16 cellular contexts compared by ENCODE assay signal in genomic region chr6:130000526-130001228, GRCh38. TPM values are rescaled to one million over a fixed set of nuclear protein-coding genes. Genes with fewer than 3 reads are reported as not detected.
DNase-seq lines count a peak whose midpoint lies in the region; ATAC-seq, FAIRE-seq and TF ChIP-seq lines count a peak whose summit lies in the region.
"Had no signal": no experiment of that assay in that cellular context is flagged by ENCODE, and none has a peak within 500 bp of the region (broad histone marks: within the 10 kb centered on the region; RNA-seq: fewer than 3 reads in every experiment).

No MANE protein-coding gene starts in this region.

- H3K27me3 ChIP-seq in GM23338 (ENCODE audit: insufficient read depth) = no peaks in the 10 kb centered on the region
- H3K27me3 ChIP-seq in endothelial cell of umbilical vein (ENCODE audit: control insufficient read depth in 2 of 2, insufficient read depth in 2 of 2, low read length in 2 of 2) = no peaks in the 10 kb centered on the region
- no peaks in the 10 kb centered on the region for H3K27me3 ChIP-seq in mesendoderm (ENCODE audit: insufficient read depth, low read length, poor library complexity)
- H3K27me3 ChIP-seq: BLaER1 treated with 17β-estradiol and CSF1 and Interleukin-3, amounts not matched to agents 10 nM and 100 nM had no signal

- dilution Hi-C loops in endothelial cell of umbilical vein (cut with MboI; ENCODE audit: extremely low pct_ligation_motif_present, low sequenced_read_pairs) = no loop called here

- no CpG with 5 or more reads among the region's 4 CpGs for WGBS in mesendoderm (ENCODE audit: extremely low coverage, insufficient coverage, low lambda C conversion rate)

- no peak overlapping the region for H3K27ac ChIP-seq in GM23338 (ENCODE audit: low read depth)
- peak overlapping the region; percentile 27 for H3K27ac ChIP-seq in endothelial cell of umbilical vein (ENCODE audit: insufficient read depth, low read depth, low read length)
- H3K27ac ChIP-seq in RWPE1 = no peak overlapping the region
- no peak overlapping the region for H3K27ac ChIP-seq in mesendoderm (ENCODE audit: low read depth, low read length)
- H3K27ac ChIP-seq: BLaER1 treated with 17β-estradiol and CSF1 and Interleukin-3, amounts not matched to agents 10 nM and 100 nM; GM23248 had no signal

- no peak for FAIRE-seq in endothelial cell of umbilical vein (lab: Jason Lieb, UNC)
- FAIRE-seq: GM12878, GM18507, HepG2 had no signal

- no peak overlapping the region for H2BK15ac ChIP-seq in mesendoderm (replicated peaks; ENCODE audit: low read depth)

- no peak for DNase-seq in GM23338 (ENCODE audit: low spot score)
- peak; percentile 24 for DNase-seq in M059J (ENCODE audit: low read depth)
- peak; percentile 21 for DNase-seq in endothelial cell of umbilical vein (ENCODE audit: low read depth, low spot score)
- no peak for DNase-seq in RWPE1 (ENCODE audit: low spot score)
- no peak for DNase-seq in activated gamma-delta T cell (lab: John Stamatoyannopoulos, UW)
- DNase-seq in mesendoderm = no peak
- DNase-seq: Calu3; CD4-positive, CD25-positive, alpha-beta regulatory T cell; DMS 273 treated with DMSO at 0.1 percent for 48 hours; GM23248; H7 had no signal

- no peaks in the 10 kb centered on the region for H3F3A ChIP-seq in GM23338 (replicated peaks; ENCODE audit: low read depth)

- H3K4me3 Mint-ChIP-seq in GM23338 = no peak overlapping the region
- H3K4me3 Mint-ChIP-seq: CD4-positive, CD25-positive, alpha-beta regulatory T cell had no signal

- H3K4me2 ChIP-seq in GM23338 (0 out of 2 replicates have a peak overlapping the region, but pooled peaks have one; percentile 15), endothelial cell of umbilical vein (ENCODE audit: insufficient read depth, low read length) (peak overlapping the region; percentile 60), mesendoderm (ENCODE audit: low read length) (no peak overlapping the region)
- H3K4me2 ChIP-seq: BLaER1 treated with 17β-estradiol and CSF1 and Interleukin-3, amounts not matched to agents 10 nM and 100 nM had no signal

- no peak overlapping the region for H3K23ac ChIP-seq in mesendoderm (ENCODE audit: low read length)

- H3K4me1 ChIP-seq in GM23338 (ENCODE audit: insufficient read depth) (peaks cover 8% of the 10 kb centered on the region; the same call in 1 of the 2 replicates), endothelial cell of umbilical vein (ENCODE audit: control insufficient read depth, extremely low read depth, insufficient read depth, low read length) (peaks cover 13% of the 10 kb centered on the region), mesendoderm (ENCODE audit: control insufficient read depth, low read depth, low read length) (no peaks in the 10 kb centered on the region)
- H3K4me1 ChIP-seq: BLaER1 treated with 17β-estradiol and CSF1 and Interleukin-3, amounts not matched to agents 10 nM and 100 nM had no signal

- H3K4me1 Mint-ChIP-seq in GM23338 = peaks cover 9% of the 10 kb centered on the region
- H3K4me1 Mint-ChIP-seq: CD4-positive, CD25-positive, alpha-beta regulatory T cell had no signal

- no peaks in the 10 kb centered on the region for H3K9me1 ChIP-seq in endothelial cell of umbilical vein (replicated peaks; ENCODE audit: control insufficient read depth, extremely low read depth, insufficient read depth, low read length)

- H2BK120ac ChIP-seq in mesendoderm (ENCODE audit: low read depth, low read length) = no peak overlapping the region

- no peak overlapping the region for H3K4ac ChIP-seq in mesendoderm (ENCODE audit: low read depth, low read length)

- H3K79me2 ChIP-seq in GM23338 (replicated peaks; ENCODE audit: insufficient read depth) (no peaks in the 10 kb centered on the region), endothelial cell of umbilical vein (ENCODE audit: control insufficient read depth, insufficient read depth, low read length) (no peaks in the 10 kb centered on the region), mesendoderm (ENCODE audit: control insufficient read depth, insufficient read depth, low read length) (no peaks in the 10 kb centered on the region)

- H3K27ac Mint-ChIP-seq in GM23338 = no peak overlapping the region
- H3K27ac Mint-ChIP-seq: CD4-positive, CD25-positive, alpha-beta regulatory T cell had no signal

- no peak for TF ChIP-seq POLR2A in endothelial cell of umbilical vein (IDR thresholded peaks at IDR 0.05; ENCODE audit: low read depth, low read length)

- no peaks in the 10 kb centered on the region for H3K9me2 ChIP-seq in GM23338 (ENCODE audit: insufficient read depth)

- no peaks in the 10 kb centered on the region for H3K36me3 ChIP-seq in GM23338 (ENCODE audit: insufficient read depth)
- no peaks in the 10 kb centered on the region for H3K36me3 ChIP-seq in endothelial cell of umbilical vein (ENCODE audit: control insufficient read depth in 2 of 2, extremely low read depth in 1 of 2, insufficient read depth in 2 of 2, low read length in 2 of 2)
- H3K36me3 ChIP-seq in mesendoderm (ENCODE audit: control insufficient read depth, insufficient read depth, low read length) = no peaks in the 10 kb centered on the region
- H3K36me3 ChIP-seq: BLaER1 treated with 17β-estradiol and CSF1 and Interleukin-3, amounts not matched to agents 10 nM and 100 nM had no signal

- POLR2A ChIA-PET in endothelial cell of umbilical vein (lab: Charles Lee) = no interaction called here
- POLR2A ChIA-PET in RWPE1 (lab: Yijun Ruan, JAX; ENCODE audit: low non-redundant PET) = no interaction called here

- H3K56ac ChIP-seq in mesendoderm (ENCODE audit: low read length) = no peak overlapping the region

- no peak for TF ChIP-seq CTCF in GM23338 (conservative IDR thresholded peaks at IDR 0.05; ENCODE audit: low read depth in 2 of 2)
- no peak for TF ChIP-seq CTCF in endothelial cell of umbilical vein (IDR thresholded peaks at IDR 0.05; ENCODE audit: extremely low read depth in 1 of 2, insufficient read depth in 1 of 2, low read depth in 1 of 2, low read length in 2 of 2)
- TF ChIP-seq CTCF in RWPE1 (conservative IDR thresholded peaks at IDR 0.05; ENCODE audit: low read depth) = no peak

- ATAC-seq in GM23338 = peak; percentile 46; the same call in 2 of the 3 replicates
- ATAC-seq: GM12878, HepG2 had no signal

- CTCF ChIA-PET in endothelial cell of umbilical vein (lab: Charles Lee) (interaction anchor here (0.8 to 1.0 kb wide), 2 partner anchors 19 to 225 kb away, joined by 3 read pairs; no protein-coding TSS in a partner anchor), RWPE1 (lab: Yijun Ruan, JAX) (interaction anchor here (0.6 kb wide), 1 partner anchor 63 kb away, joined by 3 read pairs; no protein-coding TSS in a partner anchor)

- no peak overlapping the region for H3K9ac ChIP-seq in endothelial cell of umbilical vein (replicated peaks; ENCODE audit: extremely low read depth, insufficient read depth, low read length)
- no peak overlapping the region for H3K9ac ChIP-seq in mesendoderm (ENCODE audit: low read length)
- H3K9ac ChIP-seq: BLaER1 treated with 17β-estradiol and CSF1 and Interleukin-3, amounts not matched to agents 10 nM and 100 nM; GM23248 had no signal

- no peak overlapping the region for H2BK5ac ChIP-seq in mesendoderm (ENCODE audit: low read length)

- no peak overlapping the region for H2AK5ac ChIP-seq in mesendoderm (ENCODE audit: low read length)

- no peak overlapping the region for H3K4me3 ChIP-seq in GM23338
- H3K4me3 ChIP-seq in endothelial cell of umbilical vein (replicated peaks in 1 of 3; ENCODE audit: insufficient read depth in 1 of 3, low read depth in 1 of 3, low read length in 3 of 3) = no peak overlapping the region
- H3K4me3 ChIP-seq in mesendoderm (ENCODE audit: low read length) = no peak overlapping the region
- H3K4me3 ChIP-seq: BLaER1 treated with 17β-estradiol and CSF1 and Interleukin-3, amounts not matched to agents 10 nM and 100 nM; GM12878; GM23248 had no signal

- no peaks in the 10 kb centered on the region; the same call in 2 of the 3 replicates for H3K9me3 Mint-ChIP-seq in GM23338
- H3K9me3 Mint-ChIP-seq: CD4-positive, CD25-positive, alpha-beta regulatory T cell had no signal

- BruUV-seq in endothelial cell of umbilical vein (replicated peaks; lab: Mats Ljungman, UMichigan) = no TSS peak

- H3K18ac ChIP-seq in mesendoderm (ENCODE audit: low read length) = no peak overlapping the region

- no peaks in the 10 kb centered on the region for H3K27me3 Mint-ChIP-seq in GM23338 (ENCODE audit: insufficient read depth, low read depth, poor library complexity)

- H4K8ac ChIP-seq in mesendoderm (ENCODE audit: low read depth, low read length) = no peak overlapping the region

- H4K5ac ChIP-seq in mesendoderm (ENCODE audit: low read length) = no peak overlapping the region

- H3K9me3 ChIP-seq in endothelial cell of umbilical vein (replicated peaks; ENCODE audit: control insufficient read depth, insufficient read depth, low read length) = no peaks in the 10 kb centered on the region
- H3K9me3 ChIP-seq: BLaER1 treated with 17β-estradiol and CSF1 and Interleukin-3, amounts not matched to agents 10 nM and 100 nM had no signal

- H2AFZ ChIP-seq in GM23338 = no peak overlapping the region
- peak overlapping the region; percentile 50 for H2AFZ ChIP-seq in endothelial cell of umbilical vein (ENCODE audit: low read depth, low read length)
- H2AFZ ChIP-seq: GM23248 had no signal

- intact Hi-C loops in endothelial cell of umbilical vein (cut with micrococcal nuclease) = no loop called here

- H4K20me1 ChIP-seq in GM23338 (replicated peaks; ENCODE audit: insufficient read depth) (no peaks in the 10 kb centered on the region), endothelial cell of umbilical vein (replicated peaks; ENCODE audit: control insufficient read depth, extremely low read depth, insufficient read depth, low read length) (no peaks in the 10 kb centered on the region)
- H4K20me1 ChIP-seq: BLaER1 treated with 17β-estradiol and CSF1 and Interleukin-3, amounts not matched to agents 10 nM and 100 nM had no signal

- H3K79me1 ChIP-seq in mesendoderm (ENCODE audit: low read length) = no peaks in the 10 kb centered on the region

- H3K36me3 Mint-ChIP-seq in GM23338 (ENCODE audit: low read depth) = no peaks in the 10 kb centered on the region
- H3K36me3 Mint-ChIP-seq: CD4-positive, CD25-positive, alpha-beta regulatory T cell had no signal

RNA-seq across cellular contexts. Expression of gene L3MBTL3, which starts 17.7 kb away (rescaled TPM):
- total RNA-seq in GM23338 (2014; rRNA removed; shearing (Covaris generic)) = 11.2 and 12.1 TPM in 2 replicates
- 7.9 and 8.7 TPM in 2 replicates for polyA plus RNA-seq in GM23338 (2016; fragmentation: Nextera tagmentation; extraction: Ambion mirVana)
- total RNA-seq in M059J (2014; rRNA removed; shearing (Covaris generic)) = 6.5 and 9.4 TPM in 2 replicates
- 77.1 and 86.1 TPM in 2 replicates for total RNA-seq in endothelial cell of umbilical vein
- 17.0 and 26.5 TPM in 2 replicates for polyA plus RNA-seq in endothelial cell of umbilical vein
- 25.9 and 27.1 TPM in 2 replicates for polyA plus RNA-seq in endothelial cell of umbilical vein (2011; cell fraction: cytosol; rRNA removed)
- 70.4 and 91.2 TPM in 2 replicates for polyA plus RNA-seq in endothelial cell of umbilical vein (2011; cell fraction: nucleus; rRNA removed)
- 42.5 and 44.9 TPM in 2 replicates for polyA plus RNA-seq in endothelial cell of umbilical vein (2012)
- 63.5 and 70.3 TPM in 2 replicates for polyA minus RNA-seq in endothelial cell of umbilical vein
- polyA minus RNA-seq in endothelial cell of umbilical vein (2011; cell fraction: cytosol; rRNA and poly(A)+ RNA removed) = 1.1 TPM
- 98.3 and 114 TPM in 2 replicates for polyA minus RNA-seq in endothelial cell of umbilical vein (2011; cell fraction: nucleus; rRNA and poly(A)+ RNA removed)
- 8.4 TPM for polyA plus RNA-seq in mesendoderm (2013, experiment 1 of 2)
- polyA plus RNA-seq in mesendoderm (2013, experiment 2 of 2) = 8.1 TPM
- total RNA-seq: Daoy had no signal

Comparison
In these comparisons a context has a peak if more than half of its experiments do, and no peak if none do; other contexts are left out.
1. DNase-seq: peak in M059J (single experiment) and endothelial cell of umbilical vein (single experiment); none in GM23338 (single experiment), RWPE1 (single experiment), activated gamma-delta T cell (single experiment) and mesendoderm (single experiment).